Comparison of ENCODE assay signal across 1 cellular context in the genomic region with DNA sequence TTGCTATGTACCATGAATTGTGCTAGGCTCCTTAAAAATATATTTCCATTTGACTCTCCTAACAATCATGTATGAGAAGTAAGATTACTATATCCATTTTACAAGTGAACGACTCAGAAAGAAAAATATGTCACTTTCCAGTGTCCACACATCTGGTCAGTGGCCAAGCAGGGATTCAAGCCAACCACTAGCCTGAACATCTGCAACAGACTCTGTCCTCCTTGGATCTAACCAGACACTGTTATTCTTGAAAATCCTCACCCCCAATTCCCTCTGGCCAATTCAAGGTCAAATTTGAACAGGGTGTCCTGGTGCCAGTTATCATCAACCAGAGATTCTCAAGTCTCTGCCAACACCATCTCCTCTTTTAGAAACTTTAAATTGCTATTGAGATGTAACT.
TF ChIP-seq lines count a peak whose summit lies in the region.

No MANE protein-coding gene starts in this region.

TF ChIP-seq in IMR-90, 13 proteins besides CTCF, POLR2A, EP300 and RAD21 (continued from another document):
- no peak for TF ChIP-seq MAFK (IDR thresholded peaks at IDR 0.05; ENCODE audit: low read depth, low read length)
- no peak for TF ChIP-seq CHD1 (IDR thresholded peaks at IDR 0.05; ENCODE audit: low read depth, low read length)
- no peak for TF ChIP-seq RCOR1 (IDR thresholded peaks at IDR 0.05; ENCODE audit: insufficient replicate concordance, low read length)
- no peak for TF ChIP-seq FOS (IDR thresholded peaks at IDR 0.05; ENCODE audit: low read depth, low read length)
- no peak for TF ChIP-seq RFX5 (IDR thresholded peaks at IDR 0.05; ENCODE audit: low read depth, low read length)
- no peak for TF ChIP-seq CEBPB (IDR thresholded peaks at IDR 0.05; ENCODE audit: low read depth, low read length)
- no peak for TF ChIP-seq SMC3 (IDR thresholded peaks at IDR 0.05; ENCODE audit: low read depth, low read length)
- TF ChIP-seq, protein P1, sequence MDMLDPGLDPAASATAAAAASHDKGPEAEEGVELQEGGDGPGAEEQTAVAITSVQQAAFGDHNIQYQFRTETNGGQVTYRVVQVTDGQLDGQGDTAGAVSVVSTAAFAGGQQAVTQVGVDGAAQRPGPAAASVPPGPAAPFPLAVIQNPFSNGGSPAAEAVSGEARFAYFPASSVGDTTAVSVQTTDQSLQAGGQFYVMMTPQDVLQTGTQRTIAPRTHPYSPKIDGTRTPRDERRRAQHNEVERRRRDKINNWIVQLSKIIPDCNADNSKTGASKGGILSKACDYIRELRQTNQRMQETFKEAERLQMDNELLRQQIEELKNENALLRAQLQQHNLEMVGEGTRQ (IDR thresholded peaks at IDR 0.05; ENCODE audit: low read depth, low read length): no peak
- TF ChIP-seq, protein P2, sequence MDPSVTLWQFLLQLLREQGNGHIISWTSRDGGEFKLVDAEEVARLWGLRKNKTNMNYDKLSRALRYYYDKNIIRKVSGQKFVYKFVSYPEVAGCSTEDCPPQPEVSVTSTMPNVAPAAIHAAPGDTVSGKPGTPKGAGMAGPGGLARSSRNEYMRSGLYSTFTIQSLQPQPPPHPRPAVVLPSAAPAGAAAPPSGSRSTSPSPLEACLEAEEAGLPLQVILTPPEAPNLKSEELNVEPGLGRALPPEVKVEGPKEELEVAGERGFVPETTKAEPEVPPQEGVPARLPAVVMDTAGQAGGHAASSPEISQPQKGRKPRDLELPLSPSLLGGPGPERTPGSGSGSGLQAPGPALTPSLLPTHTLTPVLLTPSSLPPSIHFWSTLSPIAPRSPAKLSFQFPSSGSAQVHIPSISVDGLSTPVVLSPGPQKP (IDR thresholded peaks at IDR 0.05; ENCODE audit: borderline replicate concordance, low read depth, low read length): no peak
